In the genomic region with DNA sequence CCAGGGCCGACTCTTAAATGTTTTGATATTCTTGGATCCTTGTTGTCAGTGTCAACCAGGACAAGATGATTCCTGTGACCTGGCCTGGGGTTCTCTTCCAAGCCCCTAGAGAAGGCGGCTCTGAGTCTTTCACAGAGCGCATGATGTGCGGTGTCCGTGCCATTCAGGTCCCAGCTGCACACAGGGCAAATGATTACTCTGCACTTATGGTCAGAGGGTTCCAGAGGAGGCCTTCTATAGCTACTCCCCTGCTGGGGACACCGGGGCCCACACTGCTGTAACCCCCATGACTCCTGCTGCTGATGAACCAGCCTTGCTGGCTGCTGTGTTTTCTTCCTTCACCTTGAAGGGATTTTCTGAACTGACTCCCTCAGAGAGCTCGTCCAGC, we compare ENCODE assay signal across 8 cellular contexts. TPM values are rescaled to one million over a fixed set of nuclear protein-coding genes. Genes with fewer than 3 reads are reported as not detected.
DNase-seq lines count a peak whose midpoint lies in the region; ATAC-seq, FAIRE-seq and TF ChIP-seq lines count a peak whose summit lies in the region.

No MANE protein-coding gene starts in this region.

- H3K4me3 ChIP-seq in colonic mucosa: peak overlapping the region; percentile 66
- peak overlapping the region in 1 of 2 experiments; percentile 81 for H3K4me3 ChIP-seq in mesenchymal stem cell (ENCODE audit: insufficient read depth in 1 of 2, low read depth in 1 of 2, low read length in 2 of 2)
- H3K4me3 ChIP-seq in uterus: peak overlapping the region; percentile 56 to 66

- intact Hi-C loops in colonic mucosa (cut with DNase I) (loop anchor here (10.0 kb wide), 1 partner anchor 74 kb away; no protein-coding TSS in a partner anchor), uterus (cut with DNase I; ENCODE audit: low total_unique reads) (no loop called here)

- DNase-seq in stimulated activated CD4-positive, alpha-beta T cell treated with anti-CD3 and anti-CD28 coated beads, Interleukin-15, amount 100 ng/mL, for 24 hours: peak; percentile 14
- no peak for DNase-seq in stimulated activated CD4-positive, alpha-beta T cell treated with anti-CD3 and anti-CD28 coated beads, Interleukin-4, amount 100 ng/mL, for 24 hours
- DNase-seq in colonic mucosa (no peak), mesenchymal stem cell (peak; percentile 15), uterus (peak; percentile 22 to 24), GM19239 (ENCODE audit: insufficient read length, low spot score) (no peak), omental fat pad (ENCODE audit: low spot score) (no peak), T-helper 9 cell (no peak)

- TF ChIP-seq CTCF in colonic mucosa (IDR thresholded peaks at IDR 0.05) (no peak), uterus (IDR thresholded peaks at IDR 0.05) (no peak), omental fat pad (IDR thresholded peaks at IDR 0.05) (no peak)

- H3K9me3 ChIP-seq in colonic mucosa: no peaks in the 10 kb centered on the region
- H3K9me3 ChIP-seq in mesenchymal stem cell (ENCODE audit: control insufficient read depth, low read length): no peaks in the 10 kb centered on the region
- no peaks in the 10 kb centered on the region for H3K9me3 ChIP-seq in uterus

- H3K27ac ChIP-seq in colonic mucosa (no peak overlapping the region), mesenchymal stem cell (ENCODE audit: low read length, poor library complexity, severe bottlenecking) (peak overlapping the region; percentile 1), uterus (peak overlapping the region; percentile 88 to 95)

- H4K8ac ChIP-seq in mesenchymal stem cell (ENCODE audit: low read length): no peak overlapping the region

- H3K4me2 ChIP-seq in mesenchymal stem cell (ENCODE audit: low read length, poor library complexity, severe bottlenecking): peak overlapping the region; percentile 93

- FAIRE-seq in GM19239 (lab: Jason Lieb, UNC): no peak

- H3K36me3 ChIP-seq in colonic mucosa: no peaks in the 10 kb centered on the region
- H3K36me3 ChIP-seq in mesenchymal stem cell (ENCODE audit: control insufficient read depth in 1 of 2, insufficient read depth in 2 of 2, low read depth in 1 of 2, low read length in 2 of 2): no peaks in the 10 kb centered on the region
- H3K36me3 ChIP-seq in uterus: no peaks in the 10 kb centered on the region

- peak overlapping the region; percentile 43 for H4K91ac ChIP-seq in mesenchymal stem cell (ENCODE audit: low read length)

- no peak overlapping the region for H2BK15ac ChIP-seq in mesenchymal stem cell (ENCODE audit: low read depth, poor library complexity, severe bottlenecking)

- peak overlapping the region in 1 of 2 experiments; percentile 40 for H3K18ac ChIP-seq in mesenchymal stem cell (ENCODE audit: low read depth in 1 of 2, low read length in 2 of 2)

- H2BK5ac ChIP-seq in mesenchymal stem cell (ENCODE audit: low read depth, low read length, poor library complexity, severe bottlenecking): no peak overlapping the region

- no peak overlapping the region for H3K23ac ChIP-seq in mesenchymal stem cell (ENCODE audit: low read length in 2 of 2)

- no peak overlapping the region for H2AK5ac ChIP-seq in mesenchymal stem cell (ENCODE audit: low read length, severe bottlenecking)

- H2AFZ ChIP-seq in mesenchymal stem cell (ENCODE audit: low read depth, low read length): no peak overlapping the region

- H3K4me1 ChIP-seq in colonic mucosa (peaks cover 15% of the 10 kb centered on the region), mesenchymal stem cell (ENCODE audit: control insufficient read depth, insufficient read depth, low read depth, low read length) (peaks cover 16% of the 10 kb centered on the region), uterus (peaks cover 0 to 4% of the 10 kb centered on the region in 2 donors)

- H3K14ac ChIP-seq in mesenchymal stem cell (ENCODE audit: low read length in 2 of 2): no peak overlapping the region

- peaks cover 27% of the 10 kb centered on the region for H3K79me1 ChIP-seq in mesenchymal stem cell (replicated peaks; ENCODE audit: low read length, poor library complexity, severe bottlenecking)

- ATAC-seq in omental fat pad (ENCODE audit: low FRiP score): no peak

- TF ChIP-seq POLR2A in uterus (IDR thresholded peaks at IDR 0.05): no peak

- no peak overlapping the region for H2BK120ac ChIP-seq in mesenchymal stem cell (ENCODE audit: low read depth, low read length)

- no peak overlapping the region for H3K4ac ChIP-seq in mesenchymal stem cell (ENCODE audit: low read depth in 1 of 2, low read length in 2 of 2)

- H3K27me3 ChIP-seq in colonic mucosa (no peaks in the 10 kb centered on the region), mesenchymal stem cell (ENCODE audit: control insufficient read depth in 1 of 2, insufficient read depth in 1 of 2, low read length in 2 of 2) (peaks cover 0 to 8% of the 10 kb centered on the region in 2 experiments), uterus (no peaks in the 10 kb centered on the region)

- WGBS in mesenchymal stem cell: 45% methylated on average over 7 of the region's 7 CpGs

- no peak overlapping the region for H2BK12ac ChIP-seq in mesenchymal stem cell (ENCODE audit: low read length in 2 of 2)

- peak overlapping the region; percentile 83 to 88 for H3K9ac ChIP-seq in colonic mucosa (ENCODE audit: low read depth in 2 of 2, low read length in 2 of 2)
- peak overlapping the region; percentile 83 for H3K9ac ChIP-seq in mesenchymal stem cell (ENCODE audit: low read length)

RNA-seq across cellular contexts. Expression of gene PTGFRN, which starts 1.4 kb away (rescaled TPM):
- total RNA-seq in colonic mucosa: 10 to 100 TPM; 94.9 TPM
- polyA plus RNA-seq in mesenchymal stem cell (2013, experiment 1 of 2): 73.6 TPM
- 75.7 TPM for polyA plus RNA-seq in mesenchymal stem cell (2013, experiment 2 of 2)
- 100 to 1,000 TPM in 2 of 4 donors, 10 to 100 TPM in 2; 32.4 to 134 (median 88.8) TPM for total RNA-seq in uterus
- 10 to 100 TPM; 10.7 to 39.8 (median 28.5) TPM for total RNA-seq in omental fat pad

Comparison
In these comparisons a context has a peak if more than half of its experiments do, and no peak if none do; other contexts are left out.
1. DNase-seq: peak in stimulated activated CD4-positive, alpha-beta T cell treated with anti-CD3 and anti-CD28 coated beads, Interleukin-15, amount 100 ng/mL, for 24 hours (single experiment), mesenchymal stem cell (single experiment) and uterus (2 of 2); none in stimulated activated CD4-positive, alpha-beta T cell treated with anti-CD3 and anti-CD28 coated beads, Interleukin-4, amount 100 ng/mL, for 24 hours (single experiment), colonic mucosa (single experiment), GM19239 (single experiment), omental fat pad (single experiment) and T-helper 9 cell (single experiment).